In genomic region chr6:37990762-37991525, GRCh38 we compare ENCODE assay signal across 12 cellular contexts.
A peak's percentile ranks its signal among the peaks of the same experiment; 100 is the strongest.
DNase-seq lines count a peak whose midpoint lies in the region; ATAC-seq and TF ChIP-seq lines count a peak whose summit lies in the region.
"Had no signal": no experiment of that assay in that cellular context is flagged by ENCODE, and none has a peak within 500 bp of the region (broad histone marks: within the 10 kb centered on the region; RNA-seq: fewer than 3 reads in every experiment).

No MANE protein-coding gene starts in this region.

- H3K4me1 ChIP-seq in left lung, result peaks cover 25 to 31% of the 10 kb centered on the region in 2 donors

- H3K36me3 Mint-ChIP-seq in activated naive CD4-positive, alpha-beta T cell treated with anti-CD3 and anti-CD28 coated beads, Interleukin-2, amount 10 ng/mL, durations not matched to agents 7 days and 5 days, result no peaks in the 10 kb centered on the region
- H3K36me3 Mint-ChIP-seq: stimulated activated naive B cell treated with anti-CD40 and anti-IgM and Interleukin-4, amounts not matched to agents 10 μg/mL and 1 μg/mL and 100 μg/mL, for 72 hours had no signal

- no peaks in the 10 kb centered on the region for H3K27me3 ChIP-seq in brain microvascular endothelial cell (replicated peaks)
- H3K27me3 ChIP-seq in left lung, result no peaks in the 10 kb centered on the region
- H3K27me3 ChIP-seq: neutrophil had no signal

- no peaks in the 10 kb centered on the region for H3K4me1 Mint-ChIP-seq in activated naive CD4-positive, alpha-beta T cell treated with anti-CD3 and anti-CD28 coated beads, Interleukin-2, amount 10 ng/mL, durations not matched to agents 7 days and 5 days

- CTCF ChIA-PET in activated naive CD4-positive, alpha-beta T cell treated with anti-CD3 and anti-CD28 coated beads, Interleukin-2, amount 10 ng/mL, durations not matched to agents 7 days and 5 days (lab: Charles Lee), result no interaction called here

- TF ChIP-seq CTCF in brain microvascular endothelial cell (IDR thresholded peaks at IDR 0.05; ENCODE audit: low read depth, low read length, missing control alignments) (no peak), left lung (IDR thresholded peaks at IDR 0.05) (no peak)

- no peaks in the 10 kb centered on the region for H3K9me3 Mint-ChIP-seq in activated naive CD4-positive, alpha-beta T cell treated with anti-CD3 and anti-CD28 coated beads, Interleukin-2, amount 10 ng/mL, durations not matched to agents 7 days and 5 days
- H3K9me3 Mint-ChIP-seq: stimulated activated naive B cell treated with anti-CD40 and anti-IgM and Interleukin-4, amounts not matched to agents 10 μg/mL and 1 μg/mL and 100 μg/mL, for 72 hours had no signal

- DNase-seq in A172 (ENCODE audit: low spot score) (peak; percentile 53), HS-27A (ENCODE audit: low read depth) (peak; percentile 81), brain microvascular endothelial cell (peak; percentile 87), left lung (no peak), inferior parietal cortex (ENCODE audit: extremely low spot score) (no peak), DMS53 treated with DMSO at 0.1 percent for 48 hours (lab: John Stamatoyannopoulos, UW; ENCODE audit: unreplicated experiment) (no peak)
- no peak for DNase-seq in activated naive CD4-positive, alpha-beta T cell treated with anti-CD3 and anti-CD28 coated beads, Interleukin-2, amount 10 ng/mL, durations not matched to agents 7 days and 5 days
- DNase-seq: effector memory CD4-positive, alpha-beta T cell; stimulated activated naive B cell treated with anti-CD40 and anti-IgM and Interleukin-4, amounts not matched to agents 10 μg/mL and 1 μg/mL and 100 μg/mL, for 72 hours had no signal

- in situ Hi-C loops in brain microvascular endothelial cell (cut with HindIII; ENCODE audit: low pct_ligation_motif_present, low sequenced_read_pairs), result no loop called here

- H3K4me3 ChIP-seq in brain microvascular endothelial cell (ENCODE audit: low read depth, low read length) (no peak overlapping the region), left lung (no peak overlapping the region)

- intact Hi-C loops in left lung (cut with DNase I), result no loop called here

- H3K36me3 ChIP-seq in brain microvascular endothelial cell (replicated peaks) (no peaks in the 10 kb centered on the region), left lung (no peaks in the 10 kb centered on the region)
- H3K36me3 ChIP-seq: neutrophil had no signal

- H3K27ac Mint-ChIP-seq in activated naive CD4-positive, alpha-beta T cell treated with anti-CD3 and anti-CD28 coated beads, Interleukin-2, amount 10 ng/mL, durations not matched to agents 7 days and 5 days, result no peak overlapping the region
- H3K27ac Mint-ChIP-seq: stimulated activated naive B cell treated with anti-CD40 and anti-IgM and Interleukin-4, amounts not matched to agents 10 μg/mL and 1 μg/mL and 100 μg/mL, for 72 hours had no signal

- no peaks in the 10 kb centered on the region for H3K9me3 ChIP-seq in left lung
- H3K9me3 ChIP-seq: neutrophil had no signal

- peak; percentile 43 for ATAC-seq in left lung
- ATAC-seq in GM18870 (IDR thresholded peaks at IDR 0.05; ENCODE audit: unreplicated experiment), result no peak
- ATAC-seq: stimulated activated naive B cell treated with anti-CD40 and anti-IgM and Interleukin-4, amounts not matched to agents 10 μg/mL and 1 μg/mL and 100 μg/mL, for 72 hours had no signal

- H3K4me3 Mint-ChIP-seq in activated naive CD4-positive, alpha-beta T cell treated with anti-CD3 and anti-CD28 coated beads, Interleukin-2, amount 10 ng/mL, durations not matched to agents 7 days and 5 days, result no peak overlapping the region
- H3K4me3 Mint-ChIP-seq: stimulated activated naive B cell treated with anti-CD40 and anti-IgM and Interleukin-4, amounts not matched to agents 10 μg/mL and 1 μg/mL and 100 μg/mL, for 72 hours had no signal

- peak overlapping the region; percentile 61 for H3K27ac ChIP-seq in brain microvascular endothelial cell
- H3K27ac ChIP-seq in left lung, result no peak overlapping the region
- H3K27ac ChIP-seq: C4-2B, neutrophil had no signal

- H3K27me3 Mint-ChIP-seq in activated naive CD4-positive, alpha-beta T cell treated with anti-CD3 and anti-CD28 coated beads, Interleukin-2, amount 10 ng/mL, durations not matched to agents 7 days and 5 days, result no peaks in the 10 kb centered on the region
- H3K27me3 Mint-ChIP-seq: stimulated activated naive B cell treated with anti-CD40 and anti-IgM and Interleukin-4, amounts not matched to agents 10 μg/mL and 1 μg/mL and 100 μg/mL, for 72 hours had no signal

Comparison
In these comparisons a context has a peak if more than half of its experiments do, and no peak if none do; other contexts are left out.
1. DNase-seq: peak in A172 (single experiment), HS-27A (single experiment) and brain microvascular endothelial cell (single experiment); none in left lung (0 of 2), inferior parietal cortex (single experiment), activated naive CD4-positive, alpha-beta T cell treated with anti-CD3 and anti-CD28 coated beads, Interleukin-2, amount 10 ng/mL, durations not matched to agents 7 days and 5 days (single experiment) and DMS53 treated with DMSO at 0.1 percent for 48 hours (single experiment).